ENCODE assay signal across 17 cellular contexts in genomic region chr2:230708204-230708603, GRCh38.
"Had no signal": no experiment of that assay in that cellular context is flagged by ENCODE, and none has a peak within 500 bp of the region (broad histone marks: within the 10 kb centered on the region; RNA-seq: fewer than 3 reads in every experiment).

No MANE protein-coding gene starts in this region.

- H3K36me3 ChIP-seq: esophagus squamous epithelium, pancreas, vagina had no signal

- H3K9me3 ChIP-seq: esophagus squamous epithelium, pancreas, vagina had no signal

- H3K4me3 ChIP-seq: esophagus squamous epithelium, pancreas, vagina had no signal

- DNase-seq: esophagus squamous epithelium; foreskin fibroblast; immature natural killer cell; kidney; mammary epithelial cell; natural killer cell; nucleus accumbens; pancreas; right cardiac atrium; stimulated activated CD4-positive, alpha-beta T cell treated with anti-CD3 and anti-CD28 coated beads, Interleukin-4, amount 100 ng/mL, for 1 hour; stimulated activated naive B cell treated with anti-CD40 and anti-IgM and Interleukin-4, amounts not matched to agents 10 μg/mL and 1 μg/mL and 100 μg/mL, for 72 hours had no signal

- H3K27me3 Mint-ChIP-seq: central memory CD8-positive, alpha-beta T cell; dendritic cell treated with granulocyte-macrophage colony-stimulating factor and Interleukin-4, amounts not matched to agents 40 ng/mL and 50 ng/mL, for 4 days; stimulated activated naive B cell treated with anti-CD40 and anti-IgM and Interleukin-4, amounts not matched to agents 10 μg/mL and 1 μg/mL and 100 μg/mL, for 72 hours had no signal

- H3K36me3 Mint-ChIP-seq: immature natural killer cell, natural killer cell, type B pancreatic cell had no signal

- H3K27ac Mint-ChIP-seq: dendritic cell treated with granulocyte-macrophage colony-stimulating factor and Interleukin-4, amounts not matched to agents 40 ng/mL and 50 ng/mL, for 4 days; immature natural killer cell; natural killer cell; progenitor cell of endocrine pancreas; stimulated activated naive B cell treated with anti-CD40 and anti-IgM and Interleukin-4, amounts not matched to agents 10 μg/mL and 1 μg/mL and 100 μg/mL, for 72 hours; type B pancreatic cell had no signal

- H3K9me3 Mint-ChIP-seq: central memory CD8-positive, alpha-beta T cell; dendritic cell treated with granulocyte-macrophage colony-stimulating factor and Interleukin-4, amounts not matched to agents 40 ng/mL and 50 ng/mL, for 4 days; natural killer cell had no signal

- H3K27me3 ChIP-seq: esophagus squamous epithelium, pancreas, vagina had no signal

- H3K4me3 Mint-ChIP-seq: central memory CD8-positive, alpha-beta T cell; dendritic cell treated with granulocyte-macrophage colony-stimulating factor and Interleukin-4, amounts not matched to agents 40 ng/mL and 50 ng/mL, for 4 days; immature natural killer cell; natural killer cell; neural crest cell; stimulated activated naive B cell treated with anti-CD40 and anti-IgM and Interleukin-4, amounts not matched to agents 10 μg/mL and 1 μg/mL and 100 μg/mL, for 72 hours; type B pancreatic cell had no signal

- ATAC-seq: natural killer cell; pancreas; right cardiac atrium; stimulated activated naive B cell treated with anti-CD40 and anti-IgM and Interleukin-4, amounts not matched to agents 10 μg/mL and 1 μg/mL and 100 μg/mL, for 72 hours had no signal

- H3K27ac ChIP-seq: esophagus squamous epithelium, pancreas, vagina had no signal
